13 cellular contexts compared by ENCODE assay signal in the genomic region with DNA sequence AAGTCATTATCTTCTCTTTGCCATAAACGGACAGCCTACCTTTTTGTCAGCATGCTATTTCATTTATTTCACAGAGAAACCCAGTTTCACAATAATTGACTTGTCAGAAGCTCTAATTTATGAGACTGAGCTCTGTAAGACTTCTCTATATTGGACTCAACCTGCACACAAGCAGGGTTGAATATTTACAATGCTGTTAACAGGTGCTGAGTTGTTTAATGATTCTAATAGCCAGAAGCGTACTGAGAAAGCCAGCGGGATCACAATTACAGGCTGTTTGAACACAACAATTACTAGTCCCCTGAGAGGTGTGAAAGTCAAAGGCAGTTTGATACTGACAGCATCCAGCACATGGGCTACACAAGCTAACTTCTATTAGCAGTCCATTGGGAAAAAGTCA.
DNase-seq lines count a peak whose midpoint lies in the region; ATAC-seq and TF ChIP-seq lines count a peak whose summit lies in the region.
"Had no signal": no experiment of that assay in that cellular context is flagged by ENCODE, and none has a peak within 500 bp of the region (broad histone marks: within the 10 kb centered on the region; RNA-seq: fewer than 3 reads in every experiment).

No MANE protein-coding gene starts in this region.

- no peaks in the 10 kb centered on the region for H3K4me1 ChIP-seq in body of pancreas
- no peaks in the 10 kb centered on the region for H3K4me1 ChIP-seq in neural progenitor cell

- H3K27ac Mint-ChIP-seq in neural progenitor cell: no peak overlapping the region
- H3K27ac Mint-ChIP-seq: activated B cell treated with CpG ODN at 0.5 μM for 24 hours, type B pancreatic cell had no signal

- no peak overlapping the region for H3K4me2 ChIP-seq in neural progenitor cell

- no peaks in the 10 kb centered on the region for H3K27me3 ChIP-seq in body of pancreas
- H3K27me3 ChIP-seq in neural progenitor cell: no peaks in the 10 kb centered on the region

- no peak overlapping the region for H3K9ac ChIP-seq in neural progenitor cell

- no peaks in the 10 kb centered on the region for H3K79me2 ChIP-seq in neural progenitor cell (ENCODE audit: low read depth)

- H4K20me1 ChIP-seq in neural progenitor cell (ENCODE audit: low read depth): no peaks in the 10 kb centered on the region

- no peak for TF ChIP-seq CTCF in body of pancreas (IDR thresholded peaks at IDR 0.05)
- no peak for TF ChIP-seq CTCF in neural progenitor cell (IDR thresholded peaks at IDR 0.05)

- H3K27me3 Mint-ChIP-seq in neural progenitor cell (ENCODE audit: insufficient read depth, low read depth): no peaks in the 10 kb centered on the region
- H3K27me3 Mint-ChIP-seq: activated B cell treated with CpG ODN at 0.5 μM for 24 hours, type B pancreatic cell had no signal

- intact Hi-C loops in body of pancreas (cut with DNase I): no loop called here

- ATAC-seq in body of pancreas: peak; percentile 38
- ATAC-seq in activated CD4-positive, CD25-positive, alpha-beta regulatory T cell treated with anti-CD3 and anti-CD28 coated beads, Interleukin-2, amount 50 U/mL, for 24 hours: no peak
- ATAC-seq: left lobe of liver had no signal

- WGBS in body of pancreas, 2 donors: 47 to 70% methylated on average over 3 of the region's 3 CpGs

- no peaks in the 10 kb centered on the region for H3K9me3 Mint-ChIP-seq in neural progenitor cell
- H3K9me3 Mint-ChIP-seq: activated B cell treated with CpG ODN at 0.5 μM for 24 hours, type B pancreatic cell had no signal

- peaks cover 4% of the 10 kb centered on the region for H3K4me1 Mint-ChIP-seq in neural progenitor cell
- H3K4me1 Mint-ChIP-seq: activated B cell treated with CpG ODN at 0.5 μM for 24 hours had no signal

- H3K36me3 ChIP-seq in body of pancreas (replicated peaks in 1 of 2; ENCODE audit: insufficient read depth in 1 of 2, low read depth in 2 of 2) (peaks cover 0 to 3% of the 10 kb centered on the region in 2 donors), neural progenitor cell (peaks cover 9% of the 10 kb centered on the region)

- peak overlapping the region in 1 of 4 donors; percentile 17 for H3K27ac ChIP-seq in body of pancreas
- H3K27ac ChIP-seq in neural progenitor cell: no peak overlapping the region

- peaks cover 6% of the 10 kb centered on the region for H3K36me3 Mint-ChIP-seq in neural progenitor cell

- DNase-seq in DMS153 (lab: John Stamatoyannopoulos, UW) (peak; percentile 99), NCI-H1092 (lab: John Stamatoyannopoulos, UW) (peak; percentile 83), NCI-H2227 treated with DMSO at 0.1 percent for 48 hours (lab: John Stamatoyannopoulos, UW) (peak; percentile 86), body of pancreas (no peak), HuH-7.5 (ENCODE audit: low spot score) (no peak), OCI-M1 (lab: John Stamatoyannopoulos, UW) (no peak), neural progenitor cell (ENCODE audit: low spot score) (no peak)
- DNase-seq: activated B cell treated with CpG ODN at 0.5 μM for 24 hours; erythroblast; stimulated activated CD8-positive, alpha-beta memory T cell treated with anti-CD3 and anti-CD28 coated beads, Interleukin-4, amount 100 ng/mL, for 48 hours had no signal

- no peak overlapping the region for H2AFZ ChIP-seq in neural progenitor cell (replicated peaks)

- H3K9me3 ChIP-seq in body of pancreas (no peaks in the 10 kb centered on the region), neural progenitor cell (ENCODE audit: low read depth) (no peaks in the 10 kb centered on the region)

- H3K4me3 Mint-ChIP-seq in neural progenitor cell: no peak overlapping the region
- H3K4me3 Mint-ChIP-seq: activated B cell treated with CpG ODN at 0.5 μM for 24 hours, type B pancreatic cell had no signal

- no peaks in the 10 kb centered on the region for H3F3A ChIP-seq in neural progenitor cell (ENCODE audit: low read depth)

- TF ChIP-seq POLR2A in body of pancreas (IDR thresholded peaks at IDR 0.05): no peak

- H3K4me3 ChIP-seq in body of pancreas (no peak overlapping the region), neural progenitor cell (no peak overlapping the region)

Comparison
In these comparisons a context has a peak if more than half of its experiments do, and no peak if none do; other contexts are left out.
1. DNase-seq: peak in DMS153 (single experiment), NCI-H1092 (single experiment) and NCI-H2227 treated with DMSO at 0.1 percent for 48 hours (single experiment); none in body of pancreas (0 of 4), HuH-7.5 (single experiment), OCI-M1 (single experiment) and neural progenitor cell (single experiment).